19 cellular contexts compared by ENCODE assay signal in genomic region chr7:103063895-103064294, GRCh38. TPM values are rescaled to one million over a fixed set of nuclear protein-coding genes. Genes with fewer than 3 reads are reported as not detected.
DNase-seq lines count a peak whose midpoint lies in the region; ATAC-seq, FAIRE-seq and TF ChIP-seq lines count a peak whose summit lies in the region.
"Had no signal": no experiment of that assay in that cellular context is flagged by ENCODE, and none has a peak within 500 bp of the region (broad histone marks: within the 10 kb centered on the region; RNA-seq: fewer than 3 reads in every experiment).

No MANE protein-coding gene starts in this region.

- FAIRE-seq in H1 (lab: Jason Lieb, UNC), result no peak
- FAIRE-seq in urothelium cell line (lab: Jason Lieb, UNC), result no peak
- FAIRE-seq: GM12891, GM18507 had no signal

- no peak overlapping the region for H2AFZ ChIP-seq in GM23338
- H2AFZ ChIP-seq in IMR-90 (replicated peaks; ENCODE audit: low read length, poor library complexity), result no peak overlapping the region
- H2AFZ ChIP-seq in H1 (ENCODE audit: low read length), result no peak overlapping the region

- H3K23ac ChIP-seq in IMR-90 (ENCODE audit: low read depth, low read length), result no peak overlapping the region
- H3K23ac ChIP-seq in H1 (ENCODE audit: insufficient read length), result no peak overlapping the region

- 0 out of 2 replicates have a peak, but pooled peaks cover 5% of the 10 kb centered on the region for H3K4me1 ChIP-seq in GM23338 (ENCODE audit: insufficient read depth)
- H3K4me1 ChIP-seq in IMR-90 (ENCODE audit: control insufficient read depth, insufficient read depth, low read length), result no peaks in the 10 kb centered on the region
- no peaks in the 10 kb centered on the region; a peak in 1 of 7 replicates for H3K4me1 ChIP-seq in H1 (replicated peaks in 1 of 4; ENCODE audit: control insufficient read depth in 3 of 4, insufficient read depth in 4 of 4, low read length in 3 of 4)
- H3K4me1 ChIP-seq in adrenal gland (replicated peaks in 1 of 2), result no peaks in the 10 kb centered on the region
- no peaks in the 10 kb centered on the region for H3K4me1 ChIP-seq in gastroesophageal sphincter
- H3K4me1 ChIP-seq: SJSA1 had no signal

- H3K14ac ChIP-seq in IMR-90 (replicated peaks; ENCODE audit: low read depth, low read length), result no peak overlapping the region
- H3K14ac ChIP-seq in H1 (ENCODE audit: insufficient read length), result no peak overlapping the region

- H3K36me3 ChIP-seq in GM23338 (ENCODE audit: insufficient read depth), result no peaks in the 10 kb centered on the region
- no peaks in the 10 kb centered on the region for H3K36me3 ChIP-seq in IMR-90 (ENCODE audit: control insufficient read depth, insufficient read depth, low read length)
- no peaks in the 10 kb centered on the region; a peak in 1 of 8 replicates for H3K36me3 ChIP-seq in H1 (ENCODE audit: control insufficient read depth in 2 of 4, insufficient read depth in 4 of 4, low read length in 3 of 4)
- H3K36me3 ChIP-seq in adrenal gland (replicated peaks in 1 of 2), result no peaks in the 10 kb centered on the region
- H3K36me3 ChIP-seq in gastroesophageal sphincter, result no peaks in the 10 kb centered on the region
- H3K36me3 ChIP-seq: BLaER1, SJSA1 had no signal

- H3K23me2 ChIP-seq in H1 (ENCODE audit: low read depth, low read length), result no peaks in the 10 kb centered on the region

- H4K91ac ChIP-seq in IMR-90 (ENCODE audit: insufficient read depth, low read depth, low read length) (no peak overlapping the region), H1 (replicated peaks; ENCODE audit: insufficient read length, low read length) (no peak overlapping the region)

- H2BK20ac ChIP-seq in IMR-90 (ENCODE audit: low read depth, low read length), result no peak overlapping the region
- no peak overlapping the region for H2BK20ac ChIP-seq in H1 (ENCODE audit: low read length)

- in situ Hi-C loops in IMR-90 (cut with MboI; ENCODE audit: low sequenced_read_pairs), result loop anchor here (10.0 kb wide), 1 partner anchor 319 kb away; the partner anchor contains the start of gene FAM185A

- H2AK5ac ChIP-seq in IMR-90 (ENCODE audit: low read depth, low read length) (peak overlapping the region; percentile 24; the same call in 1 of the 2 replicates), H1 (ENCODE audit: low read depth, low read length) (no peak overlapping the region)

- POLR2A ChIA-PET in IMR-90 (lab: Charles Lee; ENCODE audit: unreplicated experiment), result no interaction called here
- POLR2A ChIA-PET in H1 (lab: Charles Lee; ENCODE audit: partially characterized antibody), result interaction anchor here (1.5 kb wide), 1 partner anchor 11 kb away, joined by 3 read pairs; the partner anchor contains the start of genes ARMC10 and FBXL13

- CTCF ChIA-PET in IMR-90 (lab: Yijun Ruan, JAX), result no interaction called here
- CTCF ChIA-PET in H1 (lab: Charles Lee; ENCODE audit: partially characterized antibody), result interaction anchor here (0.8 to 1.2 kb wide), 4 partner anchors 11 to 231 kb away, joined by 3 to 5 read pairs (median 3); partner anchors contain the start of genes ARMC10 and FBXL13

- no CpG with 5 or more reads among the region's 3 CpGs for WGBS in IMR-90 (ENCODE audit: extremely low coverage in 2 of 2, insufficient read length in 1 of 2), 2 experiments
- whole genome bisulfite sequencing in H1 (ENCODE audit: extremely low coverage in 1 of 2, insufficient coverage in 1 of 2, insufficient read length in 1 of 2, insufficient replicate concordance in 2 of 2, low coverage in 1 of 2, low lambda C conversion rate in 2 of 2, missing lambda C conversion rate in 1 of 2), 2 experiments, result 86% methylated on average over 3 of the region's 3 CpGs; no CpG with 5 or more reads in 1 of the 2 experiments
- 86 to 94% (median 91%) methylated on average over 2 to 3 of the region's 3 CpGs for WGBS in adrenal gland, 4 donors
- 86 to 97% methylated on average over 1 to 3 of the region's 3 CpGs for WGBS in gastroesophageal sphincter (ENCODE audit: low coverage in 1 of 2), 2 donors

- H3K27ac Mint-ChIP-seq in GM23338, result no peak overlapping the region
- H3K27ac Mint-ChIP-seq: CD8-positive, alpha-beta T cell had no signal

- H3K79me2 ChIP-seq in GM23338 (replicated peaks; ENCODE audit: insufficient read depth), result no peaks in the 10 kb centered on the region
- no peaks in the 10 kb centered on the region for H3K79me2 ChIP-seq in H1 (ENCODE audit: control insufficient read depth in 1 of 2, insufficient read depth in 2 of 2, low read length in 2 of 2)

- H4K20me1 ChIP-seq in GM23338 (replicated peaks; ENCODE audit: insufficient read depth) (no peaks in the 10 kb centered on the region), IMR-90 (ENCODE audit: insufficient read depth, low read length) (no peaks in the 10 kb centered on the region), H1 (replicated peaks in 1 of 2; ENCODE audit: control insufficient read depth in 1 of 2, insufficient read depth in 2 of 2, low read length in 2 of 2) (no peaks in the 10 kb centered on the region)
- H4K20me1 ChIP-seq: BLaER1 had no signal

- no peaks in the 10 kb centered on the region; the same call in 1 of the 3 replicates for H3K4me1 Mint-ChIP-seq in GM23338

- H2BK15ac ChIP-seq in IMR-90 (ENCODE audit: low read depth, low read length) (0 out of 3 replicates have a peak overlapping the region, but pooled peaks have one; percentile 26), H1 (ENCODE audit: low read length) (no peak overlapping the region)

- TF ChIP-seq RAD21 in IMR-90 (IDR thresholded peaks at IDR 0.05; ENCODE audit: low read length) (no peak), H1 (IDR thresholded peaks at IDR 0.05 in 1 of 2, conservative IDR thresholded peaks at IDR 0.05 in 1 of 2; ENCODE audit: low read depth in 2 of 2, low read length in 2 of 2) (peak; percentile 10 to 22; a peak in 1 of 4 replicates)

- no peak overlapping the region for H2AK9ac ChIP-seq in IMR-90 (replicated peaks; ENCODE audit: low read depth, low read length, poor library complexity)

- no peak overlapping the region for H2BK120ac ChIP-seq in IMR-90 (ENCODE audit: low read depth, low read length)
- H2BK120ac ChIP-seq in H1 (replicated peaks; ENCODE audit: low read depth, low read length), result no peak overlapping the region

- H3K79me1 ChIP-seq in IMR-90 (ENCODE audit: low read depth in 1 of 2, low read length in 2 of 2) (0 out of 4 replicates have a peak, but pooled peaks cover 0 to 3% of the 10 kb centered on the region in 2 experiments), H1 (ENCODE audit: low read depth, low read length) (no peaks in the 10 kb centered on the region)

- H3K9me1 ChIP-seq in IMR-90 (ENCODE audit: insufficient read depth, low read length), result peaks cover 10% of the 10 kb centered on the region; the same call in 1 of the 2 replicates

- no peaks in the 10 kb centered on the region for H3K27me3 ChIP-seq in GM23338 (ENCODE audit: insufficient read depth)
- H3K27me3 ChIP-seq in IMR-90 (ENCODE audit: control insufficient read depth, insufficient read depth, low read length), result no peaks in the 10 kb centered on the region
- H3K27me3 ChIP-seq in H1 (replicated peaks in 1 of 4; ENCODE audit: control insufficient read depth in 3 of 4, extremely low read depth in 1 of 4, insufficient read depth in 3 of 4, low read length in 3 of 4), result no peaks in the 10 kb centered on the region
- no peaks in the 10 kb centered on the region for H3K27me3 ChIP-seq in adrenal gland
- H3K27me3 ChIP-seq in gastroesophageal sphincter, result no peaks in the 10 kb centered on the region
- H3K27me3 ChIP-seq: BLaER1, SJSA1 had no signal

- H3K4me3 Mint-ChIP-seq in GM23338, result no peak overlapping the region
- H3K4me3 Mint-ChIP-seq: CD8-positive, alpha-beta T cell had no signal

- DNase-seq in GM23338 (ENCODE audit: low spot score) (peak; percentile 57), IMR-90 (no peak), H1 (ENCODE audit: low read depth in 1 of 2, low spot score in 2 of 2) (no peak), urothelium cell line (ENCODE audit: low spot score) (peak; percentile 21), adrenal gland (no peak)
- DNase-seq: CD8-positive, alpha-beta T cell; DMS79 treated with DMSO at 0.1 percent for 48 hours; GDM1; MV-4-11; NCI-H1417 treated with DMSO at 0.1 percent for 48 hours; NCI-H1930; NCI-H446 treated with DMSO at 0.1 percent for 48 hours had no signal

- H3K9ac ChIP-seq in IMR-90 (ENCODE audit: low read depth, low read length) (no peak overlapping the region), H1 (replicated peaks in 1 of 4; ENCODE audit: extremely low read depth in 1 of 4, low read depth in 3 of 4, low read length in 3 of 4) (no peak overlapping the region)
- H3K9ac ChIP-seq: BLaER1 had no signal

- TF ChIP-seq POLR2A in IMR-90 (IDR thresholded peaks at IDR 0.05; ENCODE audit: low read depth, low read length) (no peak), H1 (IDR thresholded peaks at IDR 0.05; ENCODE audit: control extremely low read depth in 1 of 2, low read depth in 2 of 2, low read length in 2 of 2) (no peak), adrenal gland (IDR thresholded peaks at IDR 0.05) (no peak), gastroesophageal sphincter (IDR thresholded peaks at IDR 0.05) (no peak)

- intact Hi-C loops in IMR-90 (cut with micrococcal nuclease), result loop anchor here (2.0 kb wide), 1 partner anchor 303 kb away; no protein-coding TSS in a partner anchor
- intact Hi-C loops in adrenal gland (cut with DNase I), result loop anchor here in 1 of 2 donors (10.0 kb wide), 1 partner anchor 149 kb away; the partner anchor contains the start of gene LRRC17

- no peak overlapping the region for H3K4me2 ChIP-seq in GM23338
- no peak overlapping the region for H3K4me2 ChIP-seq in IMR-90 (ENCODE audit: low read depth, low read length)
- no peak overlapping the region for H3K4me2 ChIP-seq in H1 (ENCODE audit: insufficient read depth in 1 of 2, low read depth in 2 of 2, low read length in 2 of 2)
- H3K4me2 ChIP-seq: BLaER1 had no signal

- no peak overlapping the region for H2BK12ac ChIP-seq in H1 (ENCODE audit: low read depth, low read length)

- H3K9me3 ChIP-seq in IMR-90 (ENCODE audit: control insufficient read depth, insufficient read depth, low read length) (no peaks in the 10 kb centered on the region), H1 (ENCODE audit: insufficient read depth in 2 of 2, low read depth in 1 of 2, low read length in 1 of 2) (peaks cover 0 to 11% of the 10 kb centered on the region in 2 experiments; a peak in 2 of 4 replicates), adrenal gland (replicated peaks in 1 of 3) (no peaks in the 10 kb centered on the region), gastroesophageal sphincter (no peaks in the 10 kb centered on the region)
- H3K9me3 ChIP-seq: SJSA1 had no signal

- peaks cover 10% of the 10 kb centered on the region for H3K36me3 Mint-ChIP-seq in GM23338 (ENCODE audit: low read depth)
- H3K36me3 Mint-ChIP-seq: CD8-positive, alpha-beta T cell had no signal

- no peak overlapping the region for H4K5ac ChIP-seq in IMR-90 (ENCODE audit: low read depth, low read length)
- no peak overlapping the region for H4K5ac ChIP-seq in H1 (ENCODE audit: insufficient read length, low read depth, low read length)

- no peak overlapping the region for H3K4me3 ChIP-seq in GM23338
- H3K4me3 ChIP-seq in IMR-90 (ENCODE audit: insufficient read depth, low read depth, low read length), result no peak overlapping the region
- no peak overlapping the region for H3K4me3 ChIP-seq in H1 (ENCODE audit: extremely low read depth in 1 of 4, insufficient read depth in 2 of 4, low read depth in 3 of 4, low read length in 4 of 4)
- H3K4me3 ChIP-seq in adrenal gland, result no peak overlapping the region
- no peak overlapping the region for H3K4me3 ChIP-seq in gastroesophageal sphincter
- H3K4me3 ChIP-seq: BLaER1, SJSA1 had no signal

- no peaks in the 10 kb centered on the region for H3K9me2 ChIP-seq in GM23338 (ENCODE audit: insufficient read depth)

- H3K56ac ChIP-seq in IMR-90 (ENCODE audit: extremely low read depth, insufficient read depth, low read length) (no peak overlapping the region), H1 (replicated peaks; ENCODE audit: insufficient read length, low read depth, low read length) (no peak overlapping the region)

- no peak for TF ChIP-seq EP300 in H1 (IDR thresholded peaks at IDR 0.05; ENCODE audit: borderline replicate concordance in 1 of 2, low read depth in 2 of 2, low read length in 2 of 2)
- TF ChIP-seq EP300 in gastroesophageal sphincter (IDR thresholded peaks at IDR 0.05), result no peak

- H4K8ac ChIP-seq in IMR-90 (ENCODE audit: low read depth in 2 of 2, low read length in 2 of 2), result no peak overlapping the region
- no peak overlapping the region for H4K8ac ChIP-seq in H1 (ENCODE audit: extremely low read depth, insufficient read depth, low read length)

- no peak overlapping the region for H3K4ac ChIP-seq in IMR-90 (ENCODE audit: low read depth, low read length)
- H3K4ac ChIP-seq in H1 (replicated peaks; ENCODE audit: insufficient read length, low read depth, low read length), result no peak overlapping the region

- dilution Hi-C loops in IMR-90 (cut with HindIII; ENCODE audit: low sequenced_read_pairs, unreplicated experiment), result no loop called here

- no TSS peak for BruUV-seq in IMR-90 (replicated peaks; lab: Mats Ljungman, UMichigan)

- H3K27me3 Mint-ChIP-seq in GM23338 (ENCODE audit: insufficient read depth, low read depth, poor library complexity), result no peaks in the 10 kb centered on the region

- peaks cover 12% of the 10 kb centered on the region for H3K9me3 Mint-ChIP-seq in GM23338
- H3K9me3 Mint-ChIP-seq: CD8-positive, alpha-beta T cell had no signal

- no peak overlapping the region for H3K27ac ChIP-seq in GM23338 (ENCODE audit: low read depth)
- no peak overlapping the region for H3K27ac ChIP-seq in IMR-90 (ENCODE audit: insufficient read depth, low read length)
- H3K27ac ChIP-seq in H1 (ENCODE audit: low read depth, low read length), result no peak overlapping the region
- H3K27ac ChIP-seq in adrenal gland, result no peak overlapping the region
- no peak overlapping the region for H3K27ac ChIP-seq in gastroesophageal sphincter
- H3K27ac ChIP-seq: BLaER1, HL-60, SJSA1 had no signal

- H3K18ac ChIP-seq in IMR-90 (ENCODE audit: low read depth, low read length) (no peak overlapping the region), H1 (ENCODE audit: extremely low read depth, low read length) (no peak overlapping the region)

- H2BK5ac ChIP-seq in IMR-90 (ENCODE audit: low read depth, low read length, poor library complexity, severe bottlenecking), result no peak overlapping the region
- no peak overlapping the region for H2BK5ac ChIP-seq in H1 (ENCODE audit: low read depth, low read length)

- TF ChIP-seq CTCF in GM23338 (conservative IDR thresholded peaks at IDR 0.05; ENCODE audit: low read depth in 2 of 2) (peak; percentile 10 to 30; a peak in 2 of 4 replicates), IMR-90 (conservative IDR thresholded peaks at IDR 0.05; ENCODE audit: low read depth, low read length) (no peak), H1 (IDR thresholded peaks at IDR 0.05; ENCODE audit: control extremely low read depth in 1 of 3, insufficient read depth in 1 of 3, low read depth in 1 of 3, low read length in 3 of 3) (peak in 2 of 3 experiments; percentile 29 to 43; a peak in 2 of 4 replicates), adrenal gland (IDR thresholded peaks at IDR 0.05) (no peak), gastroesophageal sphincter (IDR thresholded peaks at IDR 0.05) (no peak)

- H3F3A ChIP-seq in GM23338 (replicated peaks; ENCODE audit: low read depth), result no peaks in the 10 kb centered on the region

- peak; percentile 49 for ATAC-seq in GM23338
- ATAC-seq in IMR-90 (ENCODE audit: low read depth), result no peak
- no peak for ATAC-seq in gastroesophageal sphincter
- ATAC-seq in HG03196 (IDR thresholded peaks at IDR 0.05; ENCODE audit: unreplicated experiment), result no peak
- ATAC-seq: CD8-positive, alpha-beta T cell had no signal

RNA-seq across cellular contexts. Expression of gene FBXL13, which starts 10.7 kb away (rescaled TPM):
- total RNA-seq in GM23338 (2014; rRNA removed; shearing (Covaris generic)), result 2.5 and 6.0 TPM in 2 replicates
- polyA plus RNA-seq in GM23338 (2016; fragmentation: Nextera tagmentation; extraction: Ambion mirVana) (1.2 and 1.3 TPM in 2 replicates), IMR-90 (2012; rRNA removed) (0.07 and 0.24 TPM in 2 replicates), H1 (2011; rRNA removed) (1.1 and 1.2 TPM in 2 replicates), adrenal gland (1 to 10 TPM in 1 of 3 donors, under 1 TPM in 2; 0.61 to 5.7 (median 0.64) TPM)
- total RNA-seq in IMR-90 (2012; rRNA removed) (0.36 and 0.83 TPM in 2 replicates), adrenal gland (1 to 10 TPM; 1.9 to 6.8 (median 2.7) TPM), gastroesophageal sphincter (1 to 10 TPM; 1.3 to 5.8 (median 3.2) TPM)
- 0.03 and 0.05 TPM in 2 replicates for polyA plus RNA-seq in IMR-90 (2012; cell fraction: cytosol; rRNA removed)
- polyA plus RNA-seq in IMR-90 (2012; cell fraction: nucleus; rRNA removed; ENCODE audit: low replicate concordance), result 0.30 TPM in 1 of 2 replicates, not detected in the other
- 1.2 and 2.8 TPM in 2 replicates for total RNA-seq in H1 (2021; fragmentation: NEBNext Ultra II Directional; extraction: Animal tissue kit (Norgen Biotek cat#: 25700))
- polyA plus RNA-seq in H1 (2011; cell fraction: cytosol; rRNA removed), result 0.93 TPM
- polyA plus RNA-seq in H1 (2011; cell fraction: nucleus; rRNA removed), result 1.8 TPM
- 0.94 to 2.4 TPM (median 1.5 TPM) in 4 replicates for polyA plus RNA-seq in H1 (2012, experiment 1 of 2)
- not detected for polyA plus RNA-seq in H1 (2012, experiment 2 of 2)
- 0.75 TPM for polyA plus RNA-seq in H1 (2013, experiment 1 of 2)
- polyA plus RNA-seq in H1 (2013, experiment 2 of 2), result 0.98 TPM
- polyA minus RNA-seq in H1 (2011; rRNA and poly(A)+ RNA removed), result 6.0 and 7.0 TPM in 2 replicates
- 1.9 TPM for polyA minus RNA-seq in H1 (2011; cell fraction: cytosol; rRNA and poly(A)+ RNA removed)
- polyA minus RNA-seq in H1 (2011; cell fraction: nucleus; rRNA and poly(A)+ RNA removed), result 15.1 TPM

RNA-seq across cellular contexts. Expression of gene ARMC10, which starts 11.0 kb away (rescaled TPM):
- 48.2 and 50.3 TPM in 2 replicates for total RNA-seq in GM23338 (2014; rRNA removed; shearing (Covaris generic))
- polyA plus RNA-seq in GM23338 (2016; fragmentation: Nextera tagmentation; extraction: Ambion mirVana) (41.4 and 43.4 TPM in 2 replicates), IMR-90 (2012; rRNA removed) (14.4 and 17.4 TPM in 2 replicates), H1 (2011; rRNA removed) (12.1 and 16.4 TPM in 2 replicates), adrenal gland (10 to 100 TPM; 15.6 to 44.8 (median 25.9) TPM)
- total RNA-seq in IMR-90 (2012; rRNA removed) (21.0 and 32.5 TPM in 2 replicates), adrenal gland (10 to 100 TPM; 41.0 to 57.9 (median 45.4) TPM), gastroesophageal sphincter (10 to 100 TPM; 25.7 to 44.7 (median 34.0) TPM)
- polyA plus RNA-seq in IMR-90 (2012; cell fraction: cytosol; rRNA removed), result 5.3 and 6.5 TPM in 2 replicates
- 5.0 and 14.2 TPM in 2 replicates for polyA plus RNA-seq in IMR-90 (2012; cell fraction: nucleus; rRNA removed; ENCODE audit: low replicate concordance)
- 43.4 and 44.3 TPM in 2 replicates for total RNA-seq in H1 (2021; fragmentation: NEBNext Ultra II Directional; extraction: Animal tissue kit (Norgen Biotek cat#: 25700))
- polyA plus RNA-seq in H1 (2011; cell fraction: cytosol; rRNA removed), result 26.8 TPM
- 9.2 TPM for polyA plus RNA-seq in H1 (2011; cell fraction: nucleus; rRNA removed)
- polyA plus RNA-seq in H1 (2012, experiment 1 of 2), result 20.8 to 32.6 TPM (median 23.7 TPM) in 4 replicates
- 15.7 TPM for polyA plus RNA-seq in H1 (2012, experiment 2 of 2)
- polyA plus RNA-seq in H1 (2013, experiment 1 of 2), result 19.5 TPM
- polyA plus RNA-seq in H1 (2013, experiment 2 of 2), result 20.3 TPM
- polyA minus RNA-seq in H1 (2011; rRNA and poly(A)+ RNA removed), result 22.7 and 26.6 TPM in 2 replicates
- 27.0 TPM for polyA minus RNA-seq in H1 (2011; cell fraction: cytosol; rRNA and poly(A)+ RNA removed)
- 21.3 TPM for polyA minus RNA-seq in H1 (2011; cell fraction: nucleus; rRNA and poly(A)+ RNA removed)

Comparison
In these comparisons a context has a peak if more than half of its experiments do, and no peak if none do; other contexts are left out.
1. DNase-seq: peak in GM23338 (single experiment) and urothelium cell line (single experiment); none in IMR-90 (single experiment), H1 (0 of 2) and adrenal gland (0 of 7).
2. CTCF ChIP-seq: peak in GM23338 (2 of 2) and H1 (2 of 3); none in IMR-90 (single experiment), adrenal gland (0 of 6) and gastroesophageal sphincter (0 of 4).